ENCODE assay signal across 1 cellular context in genomic region chr21:44702111-44702972, GRCh38.
TF ChIP-seq lines count a peak whose summit lies in the region.

No MANE protein-coding gene starts in this region.

TF ChIP-seq in HepG2, 621 proteins besides CTCF, POLR2A, EP300 and RAD21:
- peak; percentile 8; the same call in 1 of the 2 replicates for TF ChIP-seq ZBTB38 (CRISPR knock-in tag; IDR thresholded peaks at IDR 0.05)
- TF ChIP-seq ZSCAN21 (CRISPR knock-in tag; IDR thresholded peaks at IDR 0.05; ENCODE audit: borderline replicate concordance): peak; percentile 5; the same call in 1 of the 2 replicates
- TF ChIP-seq PREB (CRISPR knock-in tag; IDR thresholded peaks at IDR 0.05): no peak
- 0 out of 2 replicates have a peak, but pooled peaks have one; percentile 15 for TF ChIP-seq HOXA9 (CRISPR knock-in tag; IDR thresholded peaks at IDR 0.05; ENCODE audit: borderline replicate concordance)
- TF ChIP-seq REL (CRISPR knock-in tag; conservative IDR thresholded peaks at IDR 0.05): peak; percentile 22; the same call in 1 of the 2 replicates
- 0 out of 2 replicates have a peak, but pooled peaks have one; percentile 41 for TF ChIP-seq ADNP (CRISPR knock-in tag; IDR thresholded peaks at IDR 0.05)
- TF ChIP-seq ZMYM3 (CRISPR knock-in tag; IDR thresholded peaks at IDR 0.05): peak; percentile 94
- TF ChIP-seq ZNF550 (CRISPR knock-in tag; IDR thresholded peaks at IDR 0.05; ENCODE audit: borderline replicate concordance): 0 out of 2 replicates have a peak, but pooled peaks have one; percentile 19
- TF ChIP-seq ZFP91 (CRISPR knock-in tag; IDR thresholded peaks at IDR 0.05; ENCODE audit: borderline replicate concordance): peak; percentile 18; the same call in 1 of the 2 replicates
- TF ChIP-seq ZZZ3 (CRISPR knock-in tag; IDR thresholded peaks at IDR 0.05; ENCODE audit: borderline replicate concordance): 0 out of 2 replicates have a peak, but pooled peaks have one; percentile 5
- no peak for TF ChIP-seq ZFY (CRISPR knock-in tag; IDR thresholded peaks at IDR 0.05)
